20 cellular contexts compared by ENCODE assay signal in genomic region chr2:67776276-67776675, GRCh38.
"Had no signal": no experiment of that assay in that cellular context is flagged by ENCODE, and none has a peak within 500 bp of the region (broad histone marks: within the 10 kb centered on the region; RNA-seq: fewer than 3 reads in every experiment).

No MANE protein-coding gene starts in this region.

- DNase-seq: colonic mucosa; dermis blood vessel endothelial cell; gastrocnemius medialis; heart right ventricle; islet precursor cell; left lung; lower lobe of right lung; naive B cell; occipital lobe; retina; right lobe of liver; spleen; stimulated activated CD4-positive, alpha-beta T cell treated with anti-CD3 and anti-CD28 coated beads, Interleukin-15, amount 100 ng/mL, for 24 hours; stimulated activated CD4-positive, alpha-beta T cell treated with anti-CD3 and anti-CD28 coated beads, Interleukin-1b, Interleukin-23, amount 100 ng/mL, for 48 hours; stimulated activated CD4-positive, alpha-beta T cell treated with anti-CD3 and anti-CD28 coated beads, Interleukin-4, amount 100 ng/mL, for 24 hours; tibial artery; upper lobe of left lung; uterus had no signal

- ATAC-seq: gastrocnemius medialis; heart right ventricle; left lung; lower lobe of right lung; right lobe of liver; stimulated activated memory B cell treated with anti-CD40 and anti-IgM and Interleukin-4, amounts not matched to agents 10 μg/mL and 1 μg/mL and 100 μg/mL, for 72 hours had no signal

- H3K4me3 ChIP-seq: colonic mucosa, gastrocnemius medialis, heart right ventricle, left lung, lower lobe of right lung, prostate gland, right lobe of liver, spleen, tibial artery, upper lobe of left lung, uterus had no signal
